Comparison of ENCODE assay signal across 10 cellular contexts in genomic region chr22:33299245-33299956, GRCh38.
DNase-seq lines count a peak whose midpoint lies in the region; ATAC-seq and TF ChIP-seq lines count a peak whose summit lies in the region.
"Had no signal": no experiment of that assay in that cellular context is flagged by ENCODE, and none has a peak within 500 bp of the region (broad histone marks: within the 10 kb centered on the region; RNA-seq: fewer than 3 reads in every experiment).

No MANE protein-coding gene starts in this region.

- peak; percentile 96 for DNase-seq in Karpas-422
- DNase-seq in right lobe of liver = no peak
- DNase-seq in HFFc6 = no peak
- DNase-seq in cerebellar cortex (ENCODE audit: low spot score) = no peak
- DNase-seq in T-helper 1 cell = no peak
- DNase-seq in left lung = no peak
- DNase-seq: H9 had no signal

- H3K79me2 ChIP-seq in Karpas-422 (ENCODE audit: low read length) = no peaks in the 10 kb centered on the region

- WGBS in right lobe of liver (ENCODE audit: insufficient coverage, low coverage, low lambda C conversion rate, missing lambda C conversion rate) = 58% methylated on average over 5 of the region's 7 CpGs

- H3K27ac ChIP-seq in Karpas-422 (ENCODE audit: low read length) (peak overlapping the region; percentile 96), right lobe of liver (no peak overlapping the region), left lung (no peak overlapping the region)

- H3K4me2 ChIP-seq in Karpas-422 (ENCODE audit: low read depth, low read length, poor library complexity, severe bottlenecking) = peak overlapping the region; percentile 80

- no peak overlapping the region for H3K27ac Mint-ChIP-seq in HFFc6
- H3K27ac Mint-ChIP-seq: brain had no signal

- H3K27me3 Mint-ChIP-seq in HFFc6 (ENCODE audit: insufficient read depth) = no peaks in the 10 kb centered on the region; the same call in 1 of the 2 replicates
- H3K27me3 Mint-ChIP-seq: brain had no signal

- H3K9me3 ChIP-seq in Karpas-422 (ENCODE audit: low read length) (no peaks in the 10 kb centered on the region), right lobe of liver (no peaks in the 10 kb centered on the region), left lung (no peaks in the 10 kb centered on the region)

- TF ChIP-seq POLR2A in right lobe of liver (IDR thresholded peaks at IDR 0.05) = no peak

- no peaks in the 10 kb centered on the region for H3K36me3 ChIP-seq in Karpas-422 (ENCODE audit: insufficient read depth, low read length)
- H3K36me3 ChIP-seq in right lobe of liver = no peaks in the 10 kb centered on the region
- peaks cover 0 to 6% of the 10 kb centered on the region in 2 donors for H3K36me3 ChIP-seq in left lung

- TF ChIP-seq CTCF in right lobe of liver (IDR thresholded peaks at IDR 0.05) (peak in 1 of 4 donors; percentile 1), HFFc6 (IDR thresholded peaks at IDR 0.05) (no peak), left lung (IDR thresholded peaks at IDR 0.05) (no peak)

- intact Hi-C loops in right lobe of liver (cut with DNase I) = no loop called here
- intact Hi-C loops in left lung (cut with DNase I) = no loop called here

- H3K36me3 Mint-ChIP-seq in HFFc6 (ENCODE audit: low read depth) = no peaks in the 10 kb centered on the region
- H3K36me3 Mint-ChIP-seq: brain had no signal

- H3K4me3 Mint-ChIP-seq in HFFc6 = no peak overlapping the region
- H3K4me3 Mint-ChIP-seq: brain, H9 had no signal

- H3K27me3 ChIP-seq in Karpas-422 (ENCODE audit: low read length) (no peaks in the 10 kb centered on the region), right lobe of liver (no peaks in the 10 kb centered on the region), left lung (no peaks in the 10 kb centered on the region)

- peaks cover 4% of the 10 kb centered on the region for H3K9me3 Mint-ChIP-seq in HFFc6
- H3K9me3 Mint-ChIP-seq: brain, H9 had no signal

- H2AFZ ChIP-seq in Karpas-422 (ENCODE audit: low read length) = no peak overlapping the region

- H3K4me1 ChIP-seq in Karpas-422 (ENCODE audit: low read length) (peaks cover 47% of the 10 kb centered on the region), right lobe of liver (peaks cover 0 to 14% (median 6%) of the 10 kb centered on the region in 4 donors), left lung (no peaks in the 10 kb centered on the region)

- no peaks in the 10 kb centered on the region for H4K20me1 ChIP-seq in Karpas-422 (ENCODE audit: insufficient read depth, low read depth, low read length)

- no peaks in the 10 kb centered on the region for H3K9me2 ChIP-seq in Karpas-422 (replicated peaks; ENCODE audit: insufficient read depth, low read length)

- H3K9ac ChIP-seq in Karpas-422 (ENCODE audit: low read length) = peak overlapping the region; percentile 58

- peak overlapping the region; percentile 56 for H3K4me3 ChIP-seq in Karpas-422 (ENCODE audit: low read length)
- H3K4me3 ChIP-seq in right lobe of liver = no peak overlapping the region
- H3K4me3 ChIP-seq in left lung = no peak overlapping the region

- H3K4me1 Mint-ChIP-seq in HFFc6 (ENCODE audit: low read depth) = no peaks in the 10 kb centered on the region

- ATAC-seq in GM18858 (IDR thresholded peaks at IDR 0.05; ENCODE audit: unreplicated experiment) (peak; percentile 84), GM21825 (IDR thresholded peaks at IDR 0.05; ENCODE audit: unreplicated experiment) (peak; percentile 75), right lobe of liver (peak in 3 of 4 donors; percentile 8 to 15 (median 10)), left lung (no peak)
